In genomic region chr4:142396279-142396678, GRCh38 we compare ENCODE assay signal across 15 cellular contexts.
DNase-seq lines count a peak whose midpoint lies in the region; ATAC-seq and TF ChIP-seq lines count a peak whose summit lies in the region.
"Had no signal": no experiment of that assay in that cellular context is flagged by ENCODE, and none has a peak within 500 bp of the region (broad histone marks: within the 10 kb centered on the region; RNA-seq: fewer than 3 reads in every experiment).

No MANE protein-coding gene starts in this region.

- no peaks in the 10 kb centered on the region for H3K4me1 ChIP-seq in BE2C
- H3K4me1 ChIP-seq: prostate gland, SJCRH30 had no signal

- TF ChIP-seq CTCF in natural killer cell (IDR thresholded peaks at IDR 0.05): no peak
- TF ChIP-seq CTCF in dorsolateral prefrontal cortex (IDR thresholded peaks at IDR 0.05 in 54 of 56, conservative IDR thresholded peaks at IDR 0.05 in 2 of 56; ENCODE audit: low read depth in 1 of 56, partially characterized antibody in 56 of 56): no peak
- TF ChIP-seq CTCF in BE2C (IDR thresholded peaks at IDR 0.05; ENCODE audit: low read depth, low read length): no peak

- H3K4me1 Mint-ChIP-seq in natural killer cell treated with Interleukin-12 subunit alpha and Interleukin-12 subunit beta and Interleukin-15 and Interleukin-18, amount 100 ng/mL, for 72 hours (ENCODE audit: low read depth in 2 of 2): peaks cover 0 to 23% of the 10 kb centered on the region in 2 donors
- no peaks in the 10 kb centered on the region for H3K4me1 Mint-ChIP-seq in natural killer cell
- peaks cover 45% of the 10 kb centered on the region for H3K4me1 Mint-ChIP-seq in T-helper 1 cell treated with Interleukin-12 subunit alpha and Interleukin-12 subunit beta and Interleukin-4 antibody, amounts not matched to agents 30 μg/mL and 1 μg/mL, for 36 hours (ENCODE audit: low read depth)
- H3K4me1 Mint-ChIP-seq: CD14-positive monocyte had no signal

- H3K27ac Mint-ChIP-seq in natural killer cell treated with Interleukin-12 subunit alpha and Interleukin-12 subunit beta and Interleukin-15 and Interleukin-18, amount 100 ng/mL, for 72 hours: peak overlapping the region; percentile 31 to 81
- no peak overlapping the region for H3K27ac Mint-ChIP-seq in natural killer cell
- peak overlapping the region; percentile 37 for H3K27ac Mint-ChIP-seq in T-helper 1 cell treated with Interleukin-12 subunit alpha and Interleukin-12 subunit beta and Interleukin-4 antibody, amounts not matched to agents 30 μg/mL and 1 μg/mL, for 36 hours
- H3K27ac Mint-ChIP-seq: CD14-positive monocyte had no signal

- no peaks in the 10 kb centered on the region for H3K36me3 ChIP-seq in BE2C
- H3K36me3 ChIP-seq: prostate gland had no signal

- H3K9me3 Mint-ChIP-seq in natural killer cell treated with Interleukin-12 subunit alpha and Interleukin-12 subunit beta and Interleukin-15 and Interleukin-18, amount 100 ng/mL, for 72 hours: peaks cover 3% of the 10 kb centered on the region
- H3K9me3 Mint-ChIP-seq in natural killer cell: no peaks in the 10 kb centered on the region
- no peaks in the 10 kb centered on the region for H3K9me3 Mint-ChIP-seq in T-helper 1 cell treated with Interleukin-12 subunit alpha and Interleukin-12 subunit beta and Interleukin-4 antibody, amounts not matched to agents 30 μg/mL and 1 μg/mL, for 36 hours

- no peak overlapping the region for H3K4me3 ChIP-seq in dorsolateral prefrontal cortex
- no peak overlapping the region for H3K4me3 ChIP-seq in BE2C (ENCODE audit: low read depth, low read length)
- H3K4me3 ChIP-seq: prostate gland, SJCRH30 had no signal

- no peak for DNase-seq in natural killer cell treated with Interleukin-12 subunit alpha and Interleukin-12 subunit beta and Interleukin-15 and Interleukin-18, amount 100 ng/mL, for 72 hours (ENCODE audit: low spot score)
- DNase-seq in natural killer cell: no peak
- peak; percentile 56 for DNase-seq in fibroblast of gingiva (ENCODE audit: low read depth)
- no peak for DNase-seq in activated effector memory CD4-positive, alpha-beta T cell treated with anti-CD3 and anti-CD28 coated beads, Interleukin-2, amount 50 U/mL, for 16 hours
- DNase-seq in dorsolateral prefrontal cortex: no peak
- no peak for DNase-seq in BE2C
- DNase-seq in Right ventricle myocardium inferior (ENCODE audit: missing footprints): no peak
- DNase-seq: mesendoderm; NCI-H1105; NCI-H526 treated with DMSO at 0.1 percent for 48 hours; SJCRH30; stimulated activated CD4-positive, alpha-beta T cell treated with anti-CD3 and anti-CD28 coated beads, Interleukin-2, amount 100 ng/mL, for 48 hours had no signal

- intact Hi-C loops in natural killer cell (cut with micrococcal nuclease) (no loop called here), dorsolateral prefrontal cortex (cut with DNase I) (no loop called here), Right ventricle myocardium inferior (cut with DNase I) (no loop called here)

- H3K27me3 ChIP-seq in dorsolateral prefrontal cortex (no peaks in the 10 kb centered on the region), BE2C (no peaks in the 10 kb centered on the region)
- H3K27me3 ChIP-seq: SJCRH30 had no signal

- H3K27me3 Mint-ChIP-seq in natural killer cell treated with Interleukin-12 subunit alpha and Interleukin-12 subunit beta and Interleukin-15 and Interleukin-18, amount 100 ng/mL, for 72 hours: no peaks in the 10 kb centered on the region
- no peaks in the 10 kb centered on the region for H3K27me3 Mint-ChIP-seq in natural killer cell (ENCODE audit: low read depth in 2 of 2)
- no peaks in the 10 kb centered on the region for H3K27me3 Mint-ChIP-seq in T-helper 1 cell treated with Interleukin-12 subunit alpha and Interleukin-12 subunit beta and Interleukin-4 antibody, amounts not matched to agents 30 μg/mL and 1 μg/mL, for 36 hours (ENCODE audit: low read depth)

- H3K4me3 Mint-ChIP-seq in natural killer cell treated with Interleukin-12 subunit alpha and Interleukin-12 subunit beta and Interleukin-15 and Interleukin-18, amount 100 ng/mL, for 72 hours: peak overlapping the region; percentile 30
- no peak overlapping the region for H3K4me3 Mint-ChIP-seq in natural killer cell
- peak overlapping the region; percentile 15 for H3K4me3 Mint-ChIP-seq in T-helper 1 cell treated with Interleukin-12 subunit alpha and Interleukin-12 subunit beta and Interleukin-4 antibody, amounts not matched to agents 30 μg/mL and 1 μg/mL, for 36 hours
- H3K4me3 Mint-ChIP-seq: CD14-positive monocyte had no signal

- no peak for ATAC-seq in natural killer cell treated with Interleukin-12 subunit alpha and Interleukin-12 subunit beta and Interleukin-15 and Interleukin-18, amount 100 ng/mL, for 72 hours
- ATAC-seq in natural killer cell (no peak), Right ventricle myocardium inferior (no peak)

- H3K9me3 ChIP-seq in BE2C: no peaks in the 10 kb centered on the region
- H3K9me3 ChIP-seq: prostate gland, SJCRH30 had no signal

- H3K27ac ChIP-seq in dorsolateral prefrontal cortex: no peak overlapping the region
- H3K27ac ChIP-seq: prostate gland, SJCRH30 had no signal

- H3K36me3 Mint-ChIP-seq in natural killer cell treated with Interleukin-12 subunit alpha and Interleukin-12 subunit beta and Interleukin-15 and Interleukin-18, amount 100 ng/mL, for 72 hours: peaks cover 5% of the 10 kb centered on the region
- no peaks in the 10 kb centered on the region for H3K36me3 Mint-ChIP-seq in natural killer cell
- H3K36me3 Mint-ChIP-seq in T-helper 1 cell treated with Interleukin-12 subunit alpha and Interleukin-12 subunit beta and Interleukin-4 antibody, amounts not matched to agents 30 μg/mL and 1 μg/mL, for 36 hours (ENCODE audit: low read depth): peaks cover 22% of the 10 kb centered on the region
- H3K36me3 Mint-ChIP-seq: CD14-positive monocyte had no signal

Comparison
In these comparisons a context has a peak if more than half of its experiments do, and no peak if none do; other contexts are left out.
1. H3K27ac Mint-ChIP-seq: peak in natural killer cell treated with Interleukin-12 subunit alpha and Interleukin-12 subunit beta and Interleukin-15 and Interleukin-18, amount 100 ng/mL, for 72 hours (2 of 2) and T-helper 1 cell treated with Interleukin-12 subunit alpha and Interleukin-12 subunit beta and Interleukin-4 antibody, amounts not matched to agents 30 μg/mL and 1 μg/mL, for 36 hours (single experiment); none in natural killer cell (0 of 2).